In the genomic region with DNA sequence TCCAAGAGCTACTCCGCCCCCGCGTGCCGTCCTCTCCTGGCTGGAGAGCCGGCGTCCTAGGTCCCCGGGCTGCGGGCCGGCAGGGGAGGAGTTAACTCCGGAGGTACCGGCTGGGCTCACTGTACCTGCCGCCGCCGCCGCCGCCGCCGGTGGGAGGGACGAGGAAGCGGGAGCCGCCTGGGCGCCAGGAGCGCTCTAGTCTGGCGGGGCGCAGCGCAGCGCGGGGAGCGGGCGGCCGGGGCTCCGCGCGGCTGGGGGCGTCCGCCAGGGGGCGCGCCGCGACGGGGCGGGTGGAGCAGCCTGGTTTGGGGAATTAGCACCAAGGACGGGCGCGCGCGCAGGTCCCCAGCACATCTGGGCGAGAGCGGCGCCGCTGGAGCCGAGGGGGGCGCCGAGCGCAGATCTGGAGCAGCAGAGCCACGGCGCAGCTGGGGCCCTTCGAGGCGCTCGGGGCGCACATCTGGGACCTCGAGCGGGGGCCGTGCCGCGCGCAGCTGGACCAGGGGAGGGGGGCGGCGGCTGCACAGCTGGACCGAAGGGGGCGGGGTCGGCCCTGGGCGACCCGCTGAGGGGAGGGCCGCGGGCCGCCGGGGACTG, we compare ENCODE assay signal across 8 cellular contexts. TPM values are rescaled to one million over a fixed set of nuclear protein-coding genes. Genes with fewer than 3 reads are reported as not detected.
A peak's percentile ranks its signal among the peaks of the same experiment; 100 is the strongest.
DNase-seq lines count a peak whose midpoint lies in the region; ATAC-seq, FAIRE-seq and TF ChIP-seq lines count a peak whose summit lies in the region.

A gene (plus strand): TSS at position 348 of the 597 bp plus-strand sequence. CDS start 349 bp downstream, outside the sequence.

- TF ChIP-seq POLR2A in body of pancreas (IDR thresholded peaks at IDR 0.05): no peak

- H3K4me1 ChIP-seq in HUES64 (ENCODE audit: insufficient read depth, low read length): peaks cover 5% of the 10 kb centered on the region
- H3K4me1 ChIP-seq in body of pancreas: peaks cover 21% of the 10 kb centered on the region

- H3K4me3 ChIP-seq in HUES64 (ENCODE audit: low read length): peak within 1 kb of the TSS; percentile 83
- H3K4me3 ChIP-seq in body of pancreas: peak within 1 kb of the TSS in 1 of 2 donors; percentile 29

- H3K27me3 ChIP-seq in HUES64 (ENCODE audit: insufficient read depth, low read length) (peaks cover 30% of the 10 kb centered on the region), body of pancreas (peaks cover 0 to 32% of the 10 kb centered on the region in 2 donors)

- 0 out of 2 replicates have a peak within 1 kb of the TSS, but pooled peaks have one; percentile 26 for H3K9ac ChIP-seq in HUES64 (ENCODE audit: low read depth, low read length)

- TF ChIP-seq CTCF in D721Med (IDR thresholded peaks at IDR 0.05; ENCODE audit: insufficient read depth, missing control alignments) (peak; percentile 62), body of pancreas (IDR thresholded peaks at IDR 0.05) (peak in 5 of 7 experiments; percentile 15 to 63 (median 38))

- H3K27ac ChIP-seq in HUES64 (ENCODE audit: low read depth, low read length) (peak within 1 kb of the TSS; percentile 35; the same call in 1 of the 2 replicates), body of pancreas (no peak within 1 kb of the TSS)

- ATAC-seq in body of pancreas (peak; percentile 63), HG02840 (IDR thresholded peaks at IDR 0.05; ENCODE audit: low FRiP score, unreplicated experiment) (no peak)

- H3K9me3 ChIP-seq in HUES64 (ENCODE audit: insufficient read depth, low read depth, low read length): no peaks in the 10 kb centered on the region
- H3K9me3 ChIP-seq in body of pancreas: no peaks in the 10 kb centered on the region

- DNase-seq in D721Med (ENCODE audit: insufficient read length, low spot score) (no peak), T-helper 9 cell (peak; percentile 58), body of pancreas (peak; percentile 42 to 57 (median 48)), iPS-NIHi11 (ENCODE audit: low spot score) (peak; percentile 89), SHP77 treated with DMSO at 0.1 percent for 48 hours (lab: John Stamatoyannopoulos, UW) (no peak)
- peak; percentile 33 to 62 for DNase-seq in stimulated activated CD4-positive, alpha-beta T cell treated with anti-CD3 and anti-CD28 coated beads, Interleukin-15, amount 100 ng/mL, for 1 hour (ENCODE audit: low read depth in 1 of 2, low spot score in 1 of 2)

- under 1% methylated on average over 78 of the region's 78 CpGs for WGBS in HUES64
- WGBS in body of pancreas, 2 donors: 3% methylated on average over 74 of the region's 78 CpGs; no CpG with 5 or more reads in 1 of the 2 donors

- no peaks in the 10 kb centered on the region for H3K36me3 ChIP-seq in HUES64 (ENCODE audit: insufficient read depth, low read length)
- H3K36me3 ChIP-seq in body of pancreas (replicated peaks in 1 of 2; ENCODE audit: insufficient read depth in 1 of 2, low read depth in 2 of 2): no peaks in the 10 kb centered on the region

- intact Hi-C loops in body of pancreas (cut with DNase I): loop anchor here (10.0 kb wide), 1 partner anchor 429 kb away; no protein-coding TSS in a partner anchor

- no peak for FAIRE-seq in D721Med (lab: Jason Lieb, UNC)

RNA-seq across cellular contexts. Expression of the gene that starts here (rescaled TPM):
- 1.6 TPM for polyA plus RNA-seq in HUES64 (2013, experiment 1 of 2)
- 1.7 TPM for polyA plus RNA-seq in HUES64 (2013, experiment 2 of 2)
- total RNA-seq in body of pancreas: under 1 TPM; 0.78 to 0.99 TPM

Comparison
In these comparisons a context has a peak if more than half of its experiments do, and no peak if none do; other contexts are left out.
1. Peak in DNase-seq and ATAC-seq in body of pancreas; RNA of the gene not detected or under 1 TPM.
2. DNase-seq: peak in T-helper 9 cell (single experiment), iPS-NIHi11 (single experiment) and stimulated activated CD4-positive, alpha-beta T cell treated with anti-CD3 and anti-CD28 coated beads, Interleukin-15, amount 100 ng/mL, for 1 hour (2 of 2); none in D721Med (single experiment) and SHP77 treated with DMSO at 0.1 percent for 48 hours (single experiment).